8 cellular contexts compared by ENCODE assay signal in genomic region chr7:148884049-148884298, GRCh38. TPM values are rescaled to one million over a fixed set of nuclear protein-coding genes. Genes with fewer than 3 reads are reported as not detected.
DNase-seq lines count a peak whose midpoint lies in the region; ATAC-seq and TF ChIP-seq lines count a peak whose summit lies in the region.

Gene EZH2 (minus strand): TSS chr7:148884291. CDS start chr7:148847298, 36,993 bp downstream.

- H3K27ac Mint-ChIP-seq in activated T-helper 2 cell treated with anti-CD3 and anti-CD28 coated beads, Interferon-gamma antibody, Interleukin-2, Interleukin-4, amounts not matched to agents 10 μg/mL and 5 μg/mL and 100 μg/mL, durations not matched to agents 14 hours and 24 hours and 36 hours = peak within 1 kb of the TSS; percentile 98

- in situ Hi-C loops in GM18951 (cut with MboI; ENCODE audit: low sequenced_read_pairs, unreplicated experiment) = no loop called here

- no peak for DNase-seq in activated T-helper 2 cell treated with anti-CD3 and anti-CD28 coated beads, Interferon-gamma antibody, Interleukin-2, Interleukin-4, amounts not matched to agents 10 μg/mL and 5 μg/mL and 100 μg/mL, durations not matched to agents 14 hours and 24 hours and 36 hours (ENCODE audit: low spot score)
- DNase-seq in substantia nigra (lab: John Stamatoyannopoulos, UW) = peak in 2 of 49 donors; percentile 56 to 92
- DNase-seq in globus pallidus (ENCODE audit: low spot score) = no peak
- no peak for DNase-seq in activated CD4-positive, alpha-beta T cell treated with anti-CD3 and anti-CD28 coated beads for 48 hours
- no peak for DNase-seq in NCI-H510A (lab: John Stamatoyannopoulos, UW)

- H3K9me3 Mint-ChIP-seq in activated T-helper 2 cell treated with anti-CD3 and anti-CD28 coated beads, Interferon-gamma antibody, Interleukin-2, Interleukin-4, amounts not matched to agents 10 μg/mL and 5 μg/mL and 100 μg/mL, durations not matched to agents 14 hours and 24 hours and 36 hours = no peaks in the 10 kb centered on the region

- peaks cover 42% of the 10 kb centered on the region for H3K36me3 Mint-ChIP-seq in activated T-helper 2 cell treated with anti-CD3 and anti-CD28 coated beads, Interferon-gamma antibody, Interleukin-2, Interleukin-4, amounts not matched to agents 10 μg/mL and 5 μg/mL and 100 μg/mL, durations not matched to agents 14 hours and 24 hours and 36 hours (ENCODE audit: low read depth)

- peak; percentile 25 for ATAC-seq in HG03108 (IDR thresholded peaks at IDR 0.05; ENCODE audit: unreplicated experiment)

- no peaks in the 10 kb centered on the region for H3K27me3 Mint-ChIP-seq in activated T-helper 2 cell treated with anti-CD3 and anti-CD28 coated beads, Interferon-gamma antibody, Interleukin-2, Interleukin-4, amounts not matched to agents 10 μg/mL and 5 μg/mL and 100 μg/mL, durations not matched to agents 14 hours and 24 hours and 36 hours (ENCODE audit: low read depth)

- H3K9me3 ChIP-seq in iPS-18c (ENCODE audit: control insufficient read depth, insufficient read depth, low read length) = no peaks in the 10 kb centered on the region

- peak within 1 kb of the TSS; percentile 95 for H3K4me3 Mint-ChIP-seq in activated T-helper 2 cell treated with anti-CD3 and anti-CD28 coated beads, Interferon-gamma antibody, Interleukin-2, Interleukin-4, amounts not matched to agents 10 μg/mL and 5 μg/mL and 100 μg/mL, durations not matched to agents 14 hours and 24 hours and 36 hours (ENCODE audit: low read depth)

- H3K4me3 ChIP-seq in iPS-18c (ENCODE audit: insufficient read depth, low read depth, low read length) = peak within 1 kb of the TSS; percentile 55

- peaks cover 30% of the 10 kb centered on the region for H3K4me1 Mint-ChIP-seq in activated T-helper 2 cell treated with anti-CD3 and anti-CD28 coated beads, Interferon-gamma antibody, Interleukin-2, Interleukin-4, amounts not matched to agents 10 μg/mL and 5 μg/mL and 100 μg/mL, durations not matched to agents 14 hours and 24 hours and 36 hours (ENCODE audit: low read depth)

- peak; percentile 97 for TF ChIP-seq POLR2A in GM18951 (IDR thresholded peaks at IDR 0.05; ENCODE audit: extremely low read depth, insufficient read depth, insufficient read length)

- intact Hi-C loops in activated T-helper 2 cell treated with anti-CD3 and anti-CD28 coated beads, Interferon-gamma antibody, Interleukin-2, Interleukin-4, amounts not matched to agents 10 μg/mL and 5 μg/mL and 100 μg/mL, durations not matched to agents 14 hours and 24 hours and 36 hours (cut with micrococcal nuclease) = loop anchor here (1.0 to 5.0 kb wide), 5 partner anchors 29 to 144 kb away; partner anchors contain the start of gene PDIA4

- peak within 1 kb of the TSS; percentile 70 for H3K27ac ChIP-seq in substantia nigra (ENCODE audit: low read depth, low read length, poor library complexity, severe bottlenecking)

RNA-seq across cellular contexts. Expression of gene EZH2, which starts in this region (rescaled TPM):
- 91.0 and 91.7 TPM in 2 replicates for total RNA-seq in activated T-helper 2 cell treated with anti-CD3 and anti-CD28 coated beads, Interferon-gamma antibody, Interleukin-2, Interleukin-4, amounts not matched to agents 10 μg/mL and 5 μg/mL and 100 μg/mL, durations not matched to agents 14 hours and 24 hours and 36 hours
